Comparison of ENCODE assay signal across 16 cellular contexts in genomic region chr20:25546048-25546447, GRCh38. TPM values are rescaled to one million over a fixed set of nuclear protein-coding genes. Genes with fewer than 3 reads are reported as not detected.
DNase-seq lines count a peak whose midpoint lies in the region; ATAC-seq and TF ChIP-seq lines count a peak whose summit lies in the region.
"Had no signal": no experiment of that assay in that cellular context is flagged by ENCODE, and none has a peak within 500 bp of the region (broad histone marks: within the 10 kb centered on the region; RNA-seq: fewer than 3 reads in every experiment).

No MANE protein-coding gene starts in this region.

- H3K27me3 ChIP-seq in Caco-2 (replicated peaks; ENCODE audit: control insufficient read depth, insufficient read depth, low read length) (no peaks in the 10 kb centered on the region), H9 (ENCODE audit: insufficient read depth, low read length) (no peaks in the 10 kb centered on the region)

- peaks cover 61% of the 10 kb centered on the region for H3K4me1 Mint-ChIP-seq in Caco-2 (ENCODE audit: low read depth, unreplicated experiment)
- H3K4me1 Mint-ChIP-seq in H9 = peaks cover 61 to 71% of the 10 kb centered on the region in 2 experiments
- H3K4me1 Mint-ChIP-seq in endothelial cell (ENCODE audit: unreplicated experiment) = peaks cover 65% of the 10 kb centered on the region

- intact Hi-C loops in Caco-2 (cut with micrococcal nuclease; ENCODE audit: unreplicated experiment) = no loop called here

- no peak overlapping the region for H3K23ac ChIP-seq in H9 (ENCODE audit: insufficient read length, low read depth, low read length)

- no peak overlapping the region for H2BK15ac ChIP-seq in H9 (ENCODE audit: low read depth, low read length)

- H3K4me3 ChIP-seq in Caco-2 (ENCODE audit: low read depth, low read length) (no peak overlapping the region), mesodermal cell (ENCODE audit: extremely low read depth, insufficient read depth, low read length, poor library complexity, severe bottlenecking) (no peak overlapping the region)
- H3K4me3 ChIP-seq: PC-9 had no signal

- no peak overlapping the region for H3K14ac ChIP-seq in H9 (ENCODE audit: insufficient read depth, low read length)

- CTCF ChIA-PET in Caco-2 (lab: Charles Lee) = no interaction called here

- H2BK12ac ChIP-seq in H9 (ENCODE audit: insufficient read length, low read depth, low read length) = no peak overlapping the region

- no peaks in the 10 kb centered on the region for H3K23me2 ChIP-seq in H9 (ENCODE audit: insufficient read length, low read depth, low read length, poor library complexity, severe bottlenecking)

- no peaks in the 10 kb centered on the region for H3K9me3 ChIP-seq in Caco-2
- H3K9me3 ChIP-seq in H9 (ENCODE audit: control insufficient read depth, low read depth, low read length) = no peaks in the 10 kb centered on the region
- no peaks in the 10 kb centered on the region for H3K9me3 ChIP-seq in mesodermal cell (ENCODE audit: control insufficient read depth, low read length)

- POLR2A ChIA-PET in Caco-2 (lab: Charles Lee) = interaction anchor here (0.6 kb wide), 1 partner anchor 18 kb away, joined by 4 read pairs; no protein-coding TSS in a partner anchor

- H3K36me3 ChIP-seq in Caco-2 (ENCODE audit: control insufficient read depth, insufficient read depth, low read length) = no peaks in the 10 kb centered on the region
- H3K36me3 ChIP-seq in mesodermal cell (ENCODE audit: control insufficient read depth, insufficient read depth, low read length) = peaks cover 9% of the 10 kb centered on the region

- H2BK5ac ChIP-seq in H9 (ENCODE audit: insufficient read length, low read length) = no peak overlapping the region

- BruUV-seq in Caco-2 (replicated peaks; lab: Mats Ljungman, UMichigan) = no TSS peak

- no peak overlapping the region for H3K9ac ChIP-seq in H9 (ENCODE audit: extremely low read depth, insufficient read length, low read length)

- no peak overlapping the region for H2AK5ac ChIP-seq in H9 (ENCODE audit: insufficient read length, low read length)

- H3K27me3 Mint-ChIP-seq in Caco-2 (ENCODE audit: insufficient read depth, unreplicated experiment) (no peaks in the 10 kb centered on the region), H9 (ENCODE audit: low read depth) (no peaks in the 10 kb centered on the region), endothelial cell (ENCODE audit: unreplicated experiment) (peaks cover 13% of the 10 kb centered on the region)
- H3K27me3 Mint-ChIP-seq: CD4-positive, alpha-beta T cell had no signal

- no peak overlapping the region for H3K27ac ChIP-seq in H9 (ENCODE audit: insufficient read length, low read depth, low read length)
- H3K27ac ChIP-seq in mesodermal cell (ENCODE audit: low read depth, low read length, severe bottlenecking) = peak overlapping the region; percentile 88
- H3K27ac ChIP-seq: PC-9 had no signal

- no peak overlapping the region for H2BK120ac ChIP-seq in H9 (ENCODE audit: low read depth, low read length, poor library complexity, severe bottlenecking)

- H4K20me1 ChIP-seq in H9 (ENCODE audit: control insufficient read depth, insufficient read depth, insufficient read length) = no peaks in the 10 kb centered on the region

- H2AFZ ChIP-seq in H9 (ENCODE audit: low read length) = no peak overlapping the region
- H2AFZ ChIP-seq: PC-9 had no signal

- no peak for ATAC-seq in GM21360 (IDR thresholded peaks at IDR 0.05; ENCODE audit: unreplicated experiment)
- no peak for ATAC-seq in HG02870 (IDR thresholded peaks at IDR 0.05; ENCODE audit: unreplicated experiment)

- peaks cover 12% of the 10 kb centered on the region for H3K79me1 ChIP-seq in H9 (ENCODE audit: insufficient read depth, low read depth, low read length, poor library complexity, severe bottlenecking)

- TF ChIP-seq CTCF in Caco-2 (IDR thresholded peaks at IDR 0.05; ENCODE audit: insufficient read depth in 1 of 2, low read depth in 1 of 2, low read length in 1 of 2, severe bottlenecking in 1 of 2, unreplicated experiment in 1 of 2) (no peak), H9 (conservative IDR thresholded peaks at IDR 0.05) (no peak), endothelial cell (IDR thresholded peaks at IDR 0.05; ENCODE audit: unreplicated experiment) (no peak)

- H4K91ac ChIP-seq in H9 (ENCODE audit: insufficient read length, low read depth, low read length) = no peak overlapping the region

- no peak overlapping the region for H3K56ac ChIP-seq in H9 (ENCODE audit: insufficient read length, low read depth, low read length)

- H4K5ac ChIP-seq in H9 (ENCODE audit: insufficient read length, low read depth, low read length) = no peak overlapping the region

- no CpG with 5 or more reads among the region's 4 CpGs for WGBS in H9 (ENCODE audit: extremely low coverage, insufficient read length, low lambda C conversion rate)
- WGBS in mesodermal cell (ENCODE audit: insufficient coverage in 2 of 2), 2 experiments = 81 to 84% methylated on average over 3 of the region's 4 CpGs

- H3K36me3 Mint-ChIP-seq in Caco-2 (ENCODE audit: insufficient read depth, unreplicated experiment) = peaks cover 20% of the 10 kb centered on the region
- H3K36me3 Mint-ChIP-seq in H9 (ENCODE audit: insufficient read depth in 1 of 3, low read depth in 3 of 3) = peaks cover 3 to 6% (median 5%) of the 10 kb centered on the region in 3 experiments; a peak in 4 of 7 replicates
- peaks cover 12% of the 10 kb centered on the region for H3K36me3 Mint-ChIP-seq in endothelial cell (ENCODE audit: low read depth, unreplicated experiment)

- H4K8ac ChIP-seq in H9 (replicated peaks; ENCODE audit: insufficient read length, low read depth, low read length) = no peak overlapping the region

- no peak overlapping the region for H2BK20ac ChIP-seq in H9 (ENCODE audit: low read depth, low read length, poor library complexity, severe bottlenecking)

- H3K4me3 Mint-ChIP-seq in Caco-2 (ENCODE audit: unreplicated experiment) = no peak overlapping the region
- H3K4me3 Mint-ChIP-seq in H9 = no peak overlapping the region
- no peak overlapping the region for H3K4me3 Mint-ChIP-seq in endothelial cell (ENCODE audit: unreplicated experiment)
- H3K4me3 Mint-ChIP-seq: CD4-positive, alpha-beta T cell had no signal

- no peaks in the 10 kb centered on the region for H3K9me3 Mint-ChIP-seq in Caco-2 (ENCODE audit: unreplicated experiment)
- H3K9me3 Mint-ChIP-seq in H9 = no peaks in the 10 kb centered on the region
- no peaks in the 10 kb centered on the region for H3K9me3 Mint-ChIP-seq in endothelial cell (ENCODE audit: unreplicated experiment)
- H3K9me3 Mint-ChIP-seq: CD4-positive, alpha-beta T cell had no signal

- H3K4ac ChIP-seq in H9 (ENCODE audit: low read depth, low read length) = no peak overlapping the region

- H3K4me2 ChIP-seq in H9 (ENCODE audit: insufficient read depth, insufficient read length, low read length) = no peak overlapping the region
- H3K4me2 ChIP-seq: PC-9 had no signal

- peaks cover 74% of the 10 kb centered on the region for H3K4me1 ChIP-seq in Caco-2
- peaks cover 10% of the 10 kb centered on the region for H3K4me1 ChIP-seq in H9 (ENCODE audit: insufficient read depth, low read length)
- peaks cover 57% of the 10 kb centered on the region for H3K4me1 ChIP-seq in mesodermal cell (ENCODE audit: control insufficient read depth, insufficient read depth, low read length, poor library complexity, severe bottlenecking)

- no peak overlapping the region for H3T11ph ChIP-seq in H9 (ENCODE audit: low read length)

- peak overlapping the region; percentile 43 for H3K27ac Mint-ChIP-seq in Caco-2 (ENCODE audit: unreplicated experiment)
- H3K27ac Mint-ChIP-seq in H9 = peak overlapping the region; percentile 55 to 82 (median 69); a peak in 5 of 7 replicates
- peak overlapping the region; percentile 67 for H3K27ac Mint-ChIP-seq in endothelial cell (ENCODE audit: unreplicated experiment)
- H3K27ac Mint-ChIP-seq: CD4-positive, alpha-beta T cell had no signal

- H3K18ac ChIP-seq in H9 (ENCODE audit: insufficient read length, low read depth, low read length) = no peak overlapping the region

- H3K79me2 ChIP-seq in H9 (ENCODE audit: insufficient read depth, low read length) = peaks cover 1% of the 10 kb centered on the region; the same call in 1 of the 2 replicates

- no peak for DNase-seq in Caco-2
- DNase-seq in H9 = no peak
- DNase-seq in endothelial cell (ENCODE audit: low spot score) = no peak
- DNase-seq in NCI-H524 treated with DMSO at 0.1 percent for 48 hours (lab: John Stamatoyannopoulos, UW) = no peak
- DNase-seq in NOMO-1 treated with dmso at 0.1 percent for 144 hours (lab: John Stamatoyannopoulos, UW; ENCODE audit: unreplicated experiment) = no peak
- DNase-seq: ACHN; CD4-positive, alpha-beta T cell; MV-4-11; NCI-H1417 treated with DMSO at 0.1 percent for 48 hours; NCI-H2029; NCI-H2227 treated with DMSO at 0.1 percent for 48 hours; NCI-H69; PC-9 had no signal

RNA-seq across cellular contexts. Expression of gene NINL, which starts 39.3 kb away (rescaled TPM):
- 11.2 and 13.6 TPM in 2 replicates for total RNA-seq in Caco-2 (2022)
- 29.2 and 34.3 TPM in 2 replicates for total RNA-seq in H9 (2021)
- 95.5 TPM for total RNA-seq in endothelial cell (ENCODE audit: unreplicated experiment)
- polyA plus RNA-seq in mesodermal cell (2013, experiment 1 of 2) = 36.2 TPM
- 36.7 TPM for polyA plus RNA-seq in mesodermal cell (2013, experiment 2 of 2)
